Comparison of ENCODE assay signal across 1 cellular context in genomic region chrX:79330022-79330421, GRCh38.
TF ChIP-seq lines count a peak whose summit lies in the region.

No MANE protein-coding gene starts in this region.

TF ChIP-seq in GM23338, 12 proteins besides CTCF, POLR2A, EP300 and RAD21 (continued from another document):
- no peak for TF ChIP-seq REST (IDR thresholded peaks at IDR 0.05; ENCODE audit: unreplicated experiment)
- TF ChIP-seq JUNB (IDR thresholded peaks at IDR 0.05; ENCODE audit: unreplicated experiment): no peak
- no peak for TF ChIP-seq STAT1 (IDR thresholded peaks at IDR 0.05; ENCODE audit: unreplicated experiment)
- TF ChIP-seq EZH2 (IDR thresholded peaks at IDR 0.05; ENCODE audit: low read depth, unreplicated experiment): no peak
TF ChIP-seq in GM23338: peak in this region for 0.
